ENCODE assay signal across 20 cellular contexts in genomic region chr14:65348137-65348536, GRCh38.
DNase-seq lines count a peak whose midpoint lies in the region; ATAC-seq and TF ChIP-seq lines count a peak whose summit lies in the region.
"Had no signal": no experiment of that assay in that cellular context is flagged by ENCODE, and none has a peak within 500 bp of the region (broad histone marks: within the 10 kb centered on the region; RNA-seq: fewer than 3 reads in every experiment).

No MANE protein-coding gene starts in this region.

- no peak for ATAC-seq in activated T-cell treated with anti-CD3 and anti-CD28 coated beads, Interleukin-2, amount 50 U/mL, for 72 hours (replicated peaks in 1 of 2)
- ATAC-seq in activated CD8-positive, alpha-beta T cell treated with anti-CD3 and anti-CD28 coated beads, Interleukin-2, amount 10 ng/mL, durations not matched to agents 7 days and 5 days, result no peak
- peak; percentile 82 to 90 for ATAC-seq in lower lobe of right lung
- ATAC-seq in HG03354 (IDR thresholded peaks at IDR 0.05; ENCODE audit: poor library complexity, severe bottlenecking, unreplicated experiment), result no peak
- ATAC-seq: A549 had no signal

- in situ Hi-C loops in transverse colon (cut with MboI; ENCODE audit: low pct_ligation_motif_present in 1 of 4, low pct_unique_long_range_greater_than_20kb in 1 of 4, low sequenced_read_pairs in 3 of 4) (no loop called here), brain microvascular endothelial cell (cut with HindIII; ENCODE audit: low pct_ligation_motif_present, low sequenced_read_pairs) (no loop called here)

- H3K4me3 ChIP-seq in lower lobe of right lung (no peak overlapping the region), transverse colon (no peak overlapping the region), brain microvascular endothelial cell (ENCODE audit: low read depth, low read length) (no peak overlapping the region)
- H3K4me3 ChIP-seq: A549; BLaER1 treated with 17β-estradiol and CSF1 and Interleukin-3, amounts not matched to agents 10 nM and 100 nM had no signal

- peak overlapping the region; percentile 20 for H3K27ac Mint-ChIP-seq in activated T-cell treated with anti-CD3 and anti-CD28 coated beads, Interleukin-2, amount 50 U/mL, for 24 hours
- no peak overlapping the region for H3K27ac Mint-ChIP-seq in activated T-cell treated with anti-CD3 and anti-CD28 coated beads, Interleukin-2, amount 50 U/mL, for 72 hours
- H3K27ac Mint-ChIP-seq in activated CD8-positive, alpha-beta T cell treated with anti-CD3 and anti-CD28 coated beads, Interleukin-2, amount 10 ng/mL, durations not matched to agents 7 days and 5 days, result peak overlapping the region; percentile 18

- 55 to 72% methylated on average over 1 to 3 of the region's 3 CpGs for WGBS in transverse colon (ENCODE audit: low coverage in 1 of 2), 2 donors

- no peak for TF ChIP-seq CTCF in lower lobe of right lung (IDR thresholded peaks at IDR 0.05)
- TF ChIP-seq CTCF in transverse colon (IDR thresholded peaks at IDR 0.05), result no peak
- no peak for TF ChIP-seq CTCF in brain microvascular endothelial cell (IDR thresholded peaks at IDR 0.05; ENCODE audit: low read depth, low read length, missing control alignments)

- H3K4me1 Mint-ChIP-seq in activated T-cell treated with anti-CD3 and anti-CD28 coated beads, Interleukin-2, amount 50 U/mL, for 24 hours (ENCODE audit: low read depth), result peaks cover 22% of the 10 kb centered on the region
- H3K4me1 Mint-ChIP-seq in activated T-cell treated with anti-CD3 and anti-CD28 coated beads, Interleukin-2, amount 50 U/mL, for 72 hours (ENCODE audit: low read depth), result peaks cover 12% of the 10 kb centered on the region
- H3K4me1 Mint-ChIP-seq in activated CD8-positive, alpha-beta T cell treated with anti-CD3 and anti-CD28 coated beads, Interleukin-2, amount 10 ng/mL, durations not matched to agents 7 days and 5 days (ENCODE audit: low read depth), result peaks cover 31% of the 10 kb centered on the region

- POLR2A ChIA-PET in activated CD8-positive, alpha-beta T cell treated with anti-CD3 and anti-CD28 coated beads, Interleukin-2, amount 10 ng/mL, durations not matched to agents 7 days and 5 days (lab: Charles Lee), result interaction anchor here (1.3 kb wide), 1 partner anchor 11 kb away, joined by 3 read pairs; no protein-coding TSS in a partner anchor

- peaks cover 6% of the 10 kb centered on the region for H3K4me1 ChIP-seq in lower lobe of right lung
- H3K4me1 ChIP-seq in transverse colon, result peaks cover 0 to 5% (median 0%) of the 10 kb centered on the region in 4 donors

- CTCF ChIA-PET in activated CD8-positive, alpha-beta T cell treated with anti-CD3 and anti-CD28 coated beads, Interleukin-2, amount 10 ng/mL, durations not matched to agents 7 days and 5 days (lab: Charles Lee), result interaction anchor here (1.0 to 1.6 kb wide), 3 partner anchors 12 to 60 kb away, joined by 3 to 5 read pairs (median 3); no protein-coding TSS in a partner anchor

- no peaks in the 10 kb centered on the region for H3K36me3 ChIP-seq in lower lobe of right lung
- no peaks in the 10 kb centered on the region for H3K36me3 ChIP-seq in transverse colon
- no peaks in the 10 kb centered on the region for H3K36me3 ChIP-seq in brain microvascular endothelial cell (replicated peaks)
- H3K36me3 ChIP-seq: BLaER1 treated with 17β-estradiol and CSF1 and Interleukin-3, amounts not matched to agents 10 nM and 100 nM had no signal

- H3K9me3 ChIP-seq in lower lobe of right lung (no peaks in the 10 kb centered on the region), transverse colon (no peaks in the 10 kb centered on the region)
- H3K9me3 ChIP-seq: A549; BLaER1 treated with 17β-estradiol and CSF1 and Interleukin-3, amounts not matched to agents 10 nM and 100 nM had no signal

- H3K27me3 ChIP-seq in lower lobe of right lung (ENCODE audit: low read depth) (no peaks in the 10 kb centered on the region), transverse colon (no peaks in the 10 kb centered on the region), brain microvascular endothelial cell (replicated peaks) (no peaks in the 10 kb centered on the region)

- no peak for TF ChIP-seq POLR2A in transverse colon (IDR thresholded peaks at IDR 0.05)

- no peaks in the 10 kb centered on the region for H3K9me3 Mint-ChIP-seq in activated T-cell treated with anti-CD3 and anti-CD28 coated beads, Interleukin-2, amount 50 U/mL, for 24 hours
- no peaks in the 10 kb centered on the region for H3K9me3 Mint-ChIP-seq in activated T-cell treated with anti-CD3 and anti-CD28 coated beads, Interleukin-2, amount 50 U/mL, for 72 hours
- H3K9me3 Mint-ChIP-seq in activated CD8-positive, alpha-beta T cell treated with anti-CD3 and anti-CD28 coated beads, Interleukin-2, amount 10 ng/mL, durations not matched to agents 7 days and 5 days (ENCODE audit: insufficient read depth), result no peaks in the 10 kb centered on the region

- H3K27me3 Mint-ChIP-seq in activated T-cell treated with anti-CD3 and anti-CD28 coated beads, Interleukin-2, amount 50 U/mL, for 24 hours, result no peaks in the 10 kb centered on the region
- no peaks in the 10 kb centered on the region for H3K27me3 Mint-ChIP-seq in activated T-cell treated with anti-CD3 and anti-CD28 coated beads, Interleukin-2, amount 50 U/mL, for 72 hours (ENCODE audit: low read depth)
- no peaks in the 10 kb centered on the region for H3K27me3 Mint-ChIP-seq in activated CD8-positive, alpha-beta T cell treated with anti-CD3 and anti-CD28 coated beads, Interleukin-2, amount 10 ng/mL, durations not matched to agents 7 days and 5 days (ENCODE audit: low read depth)

- intact Hi-C loops in lower lobe of right lung (cut with DNase I), result no loop called here
- intact Hi-C loops in transverse colon (cut with DNase I; ENCODE audit: low total_unique reads), result no loop called here

- H3K27ac ChIP-seq in lower lobe of right lung, result no peak overlapping the region
- H3K27ac ChIP-seq in transverse colon, result no peak overlapping the region
- H3K27ac ChIP-seq in brain microvascular endothelial cell, result no peak overlapping the region
- H3K27ac ChIP-seq: BLaER1 treated with 17β-estradiol and CSF1 and Interleukin-3, amounts not matched to agents 10 nM and 100 nM had no signal

- no peak for TF ChIP-seq EP300 in transverse colon (IDR thresholded peaks at IDR 0.05; ENCODE audit: low read depth)

- peaks cover 45% of the 10 kb centered on the region for H3K36me3 Mint-ChIP-seq in activated T-cell treated with anti-CD3 and anti-CD28 coated beads, Interleukin-2, amount 50 U/mL, for 24 hours (ENCODE audit: low read depth)
- H3K36me3 Mint-ChIP-seq in activated T-cell treated with anti-CD3 and anti-CD28 coated beads, Interleukin-2, amount 50 U/mL, for 72 hours (ENCODE audit: insufficient read depth in 2 of 2), result peaks cover 2 to 8% of the 10 kb centered on the region in 2 donors
- H3K36me3 Mint-ChIP-seq in activated CD8-positive, alpha-beta T cell treated with anti-CD3 and anti-CD28 coated beads, Interleukin-2, amount 10 ng/mL, durations not matched to agents 7 days and 5 days (ENCODE audit: low read depth), result peaks cover 55% of the 10 kb centered on the region

- no peak for DNase-seq in activated T-cell treated with anti-CD3 and anti-CD28 coated beads, Interleukin-2, amount 50 U/mL, for 24 hours
- DNase-seq in activated T-cell treated with anti-CD3 and anti-CD28 coated beads, Interleukin-2, amount 50 U/mL, for 72 hours, result no peak
- DNase-seq in activated CD8-positive, alpha-beta T cell treated with anti-CD3 and anti-CD28 coated beads, Interleukin-2, amount 10 ng/mL, durations not matched to agents 7 days and 5 days, result no peak
- DNase-seq in lower lobe of right lung (peak; percentile 56), transverse colon (peak; percentile 34), brain microvascular endothelial cell (no peak), superior temporal gyrus (ENCODE audit: extremely low spot score) (no peak)
- DNase-seq: activated naive CD4-positive, alpha-beta T cell treated with anti-CD3 and anti-CD28 coated beads, Interleukin-2, amount 50 U/mL, for 16 hours; effector CD4-positive, alpha-beta T cell; EL; erythroblast; NCI-H1694; NCI-H526 treated with DMSO at 0.1 percent for 48 hours; posterior cingulate gyrus; SHP77; stimulated activated CD4-positive, alpha-beta T cell treated with anti-CD3 and anti-CD28 coated beads, Interleukin-1b, Interleukin-23, amount 100 ng/mL, for 48 hours; stimulated activated naive CD4-positive, alpha-beta T cell treated with Interleukin-2 at 50 U/mL for 16 hours had no signal

- H3K4me3 Mint-ChIP-seq in activated T-cell treated with anti-CD3 and anti-CD28 coated beads, Interleukin-2, amount 50 U/mL, for 24 hours, result no peak overlapping the region
- no peak overlapping the region for H3K4me3 Mint-ChIP-seq in activated T-cell treated with anti-CD3 and anti-CD28 coated beads, Interleukin-2, amount 50 U/mL, for 72 hours
- H3K4me3 Mint-ChIP-seq in activated CD8-positive, alpha-beta T cell treated with anti-CD3 and anti-CD28 coated beads, Interleukin-2, amount 10 ng/mL, durations not matched to agents 7 days and 5 days, result no peak overlapping the region

Comparison
In these comparisons a context has a peak if more than half of its experiments do, and no peak if none do; other contexts are left out.
1. DNase-seq: peak in lower lobe of right lung (single experiment) and transverse colon (single experiment); none in activated T-cell treated with anti-CD3 and anti-CD28 coated beads, Interleukin-2, amount 50 U/mL, for 24 hours (single experiment), activated T-cell treated with anti-CD3 and anti-CD28 coated beads, Interleukin-2, amount 50 U/mL, for 72 hours (0 of 2), activated CD8-positive, alpha-beta T cell treated with anti-CD3 and anti-CD28 coated beads, Interleukin-2, amount 10 ng/mL, durations not matched to agents 7 days and 5 days (single experiment), brain microvascular endothelial cell (single experiment) and superior temporal gyrus (single experiment).
2. ATAC-seq: peak in lower lobe of right lung (2 of 2); none in activated T-cell treated with anti-CD3 and anti-CD28 coated beads, Interleukin-2, amount 50 U/mL, for 72 hours (0 of 2), activated CD8-positive, alpha-beta T cell treated with anti-CD3 and anti-CD28 coated beads, Interleukin-2, amount 10 ng/mL, durations not matched to agents 7 days and 5 days (single experiment) and HG03354 (single experiment).